ENCODE assay signal across 22 cellular contexts in the genomic region with DNA sequence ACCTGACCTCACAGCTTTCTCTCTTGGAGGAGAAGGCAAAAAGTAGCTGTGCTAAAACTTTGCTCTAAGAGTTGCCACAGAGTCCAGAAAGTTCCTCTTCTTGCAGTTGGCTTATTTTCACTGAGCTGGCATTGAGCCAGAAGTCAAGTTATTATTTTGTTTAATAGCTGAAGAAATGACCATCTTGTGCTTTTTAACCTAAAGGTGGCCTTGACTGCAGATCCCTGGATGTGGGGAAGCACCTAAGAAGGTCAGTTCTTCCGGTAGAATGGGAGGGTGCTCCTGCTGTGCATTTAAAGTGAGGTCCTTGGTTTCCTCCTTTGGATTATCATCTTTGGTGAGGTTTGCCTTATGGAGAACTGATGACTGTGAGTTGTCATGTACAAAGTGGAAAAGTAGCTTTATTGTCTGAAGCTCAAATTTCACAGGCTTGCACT.
DNase-seq lines count a peak whose midpoint lies in the region; ATAC-seq and TF ChIP-seq lines count a peak whose summit lies in the region.
"Had no signal": no experiment of that assay in that cellular context is flagged by ENCODE, and none has a peak within 500 bp of the region (broad histone marks: within the 10 kb centered on the region; RNA-seq: fewer than 3 reads in every experiment).

No MANE protein-coding gene starts in this region.

- DNase-seq in SKM-1 treated with dmso at 0.1 percent for 144 hours (lab: John Stamatoyannopoulos, UW; ENCODE audit: unreplicated experiment) (peak; percentile 3), SKM-1 (lab: John Stamatoyannopoulos, UW; ENCODE audit: unreplicated experiment) (no peak), HL-60 (ENCODE audit: low read depth in 1 of 2, low spot score in 1 of 2) (peak in 1 of 2 experiments; percentile 73), OCI-M1 (lab: John Stamatoyannopoulos, UW) (peak; percentile 96), dermis blood vessel endothelial cell (peak; percentile 20)
- DNase-seq: CD4-positive, CD25-positive, alpha-beta regulatory T cell; COR-L47; DMS79 treated with DMSO at 0.1 percent for 48 hours; GOT3; HCEC 1CT; NCI-H1105 treated with DMSO at 0.1 percent for 48 hours; NCI-H2029 treated with DMSO at 0.1 percent for 48 hours; NCI-H2171; NCI-H446; NCI-H526 treated with DMSO at 0.1 percent for 48 hours; PC-9; RPMI8226; SHP77; T-cell had no signal

- peak overlapping the region; percentile 18 for H3K27ac ChIP-seq in HL-60 (replicated peaks)
- H3K27ac ChIP-seq: PC-9 had no signal

- H3K4me3 ChIP-seq in HL-60 (replicated peaks; ENCODE audit: insufficient read depth, low read length), result no peak overlapping the region
- H3K4me3 ChIP-seq: PC-9 had no signal

- H3K27me3 ChIP-seq in HL-60 (ENCODE audit: insufficient read depth, poor library complexity, severe bottlenecking), result no peaks in the 10 kb centered on the region

- ATAC-seq in GM19467 (IDR thresholded peaks at IDR 0.05; ENCODE audit: unreplicated experiment) (no peak), GM19397 (IDR thresholded peaks at IDR 0.05; ENCODE audit: unreplicated experiment) (no peak), GM18858 (IDR thresholded peaks at IDR 0.05; ENCODE audit: unreplicated experiment) (no peak)
- ATAC-seq: T-cell had no signal

- TF ChIP-seq CTCF in HL-60 (IDR thresholded peaks at IDR 0.05; ENCODE audit: insufficient read depth, low read length), result no peak
